ENCODE assay signal across 17 cellular contexts in genomic region chr2:121286506-121286905, GRCh38. TPM values are rescaled to one million over a fixed set of nuclear protein-coding genes. Genes with fewer than 3 reads are reported as not detected.
A peak's percentile ranks its signal among the peaks of the same experiment; 100 is the strongest.
DNase-seq lines count a peak whose midpoint lies in the region; ATAC-seq, FAIRE-seq and TF ChIP-seq lines count a peak whose summit lies in the region.
"Had no signal": no experiment of that assay in that cellular context is flagged by ENCODE, and none has a peak within 500 bp of the region (broad histone marks: within the 10 kb centered on the region; RNA-seq: fewer than 3 reads in every experiment).

No MANE protein-coding gene starts in this region.

- H3K23ac ChIP-seq in H1 (ENCODE audit: insufficient read length) = no peak overlapping the region

- H2BK120ac ChIP-seq in H1 (replicated peaks; ENCODE audit: low read depth, low read length) = no peak overlapping the region

- peaks cover 48% of the 10 kb centered on the region for H3K27me3 Mint-ChIP-seq in T-helper 1 cell treated with Interleukin-12 subunit alpha and Interleukin-12 subunit beta and Interleukin-4 antibody, amounts not matched to agents 30 μg/mL and 1 μg/mL, for 36 hours (ENCODE audit: low read depth)
- peaks cover 53% of the 10 kb centered on the region for H3K27me3 Mint-ChIP-seq in osteocyte (ENCODE audit: unreplicated experiment)

- no peak for TF ChIP-seq RAD21 in H1 (IDR thresholded peaks at IDR 0.05 in 1 of 2, conservative IDR thresholded peaks at IDR 0.05 in 1 of 2; ENCODE audit: low read depth in 2 of 2, low read length in 2 of 2)

- no peak for FAIRE-seq in H1 (lab: Jason Lieb, UNC)
- FAIRE-seq: GM12891, GM18507 had no signal

- H3K56ac ChIP-seq in H1 (replicated peaks; ENCODE audit: insufficient read length, low read depth, low read length) = no peak overlapping the region

- no peak overlapping the region for H3K18ac ChIP-seq in H1 (ENCODE audit: extremely low read depth, low read length)

- ATAC-seq in GM18519 (IDR thresholded peaks at IDR 0.05; ENCODE audit: low FRiP score, unreplicated experiment) (no peak), GM19328 (IDR thresholded peaks at IDR 0.05; ENCODE audit: unreplicated experiment) (no peak)

- no peaks in the 10 kb centered on the region for H3K79me2 ChIP-seq in H1 (ENCODE audit: control insufficient read depth in 1 of 2, insufficient read depth in 2 of 2, low read length in 2 of 2)

- H3K4me1 Mint-ChIP-seq in T-helper 1 cell treated with Interleukin-12 subunit alpha and Interleukin-12 subunit beta and Interleukin-4 antibody, amounts not matched to agents 30 μg/mL and 1 μg/mL, for 36 hours (ENCODE audit: low read depth) = peaks cover 2% of the 10 kb centered on the region
- H3K4me1 Mint-ChIP-seq in osteocyte (ENCODE audit: unreplicated experiment) = peaks cover 9% of the 10 kb centered on the region

- in situ Hi-C loops in KBM-7 (cut with MboI; ENCODE audit: low pct_unique_long_range_greater_than_20kb, low sequenced_read_pairs) = no loop called here

- H3K4me3 ChIP-seq in H1 (ENCODE audit: extremely low read depth in 1 of 4, insufficient read depth in 2 of 4, low read depth in 3 of 4, low read length in 4 of 4) = no peak overlapping the region
- H3K4me3 ChIP-seq: BLaER1 had no signal

- TF ChIP-seq POLR2A in H1 (IDR thresholded peaks at IDR 0.05; ENCODE audit: control extremely low read depth in 1 of 2, low read depth in 2 of 2, low read length in 2 of 2) = no peak

- peaks cover 11% of the 10 kb centered on the region; the same call in 1 of the 2 replicates for H3K23me2 ChIP-seq in H1 (ENCODE audit: low read depth, low read length)

- H3K14ac ChIP-seq in H1 (ENCODE audit: insufficient read length) = no peak overlapping the region

- H3K4me2 ChIP-seq in H1 (ENCODE audit: insufficient read depth in 1 of 2, low read depth in 2 of 2, low read length in 2 of 2) = no peak overlapping the region
- H3K4me2 ChIP-seq: BLaER1 had no signal

- H3K9ac ChIP-seq in H1 (replicated peaks in 1 of 4; ENCODE audit: extremely low read depth in 1 of 4, low read depth in 3 of 4, low read length in 3 of 4) = no peak overlapping the region
- H3K9ac ChIP-seq: BLaER1 had no signal

- peaks cover 7 to 37% (median 30%) of the 10 kb centered on the region in 4 experiments for H3K27me3 ChIP-seq in H1 (replicated peaks in 1 of 4; ENCODE audit: control insufficient read depth in 3 of 4, extremely low read depth in 1 of 4, insufficient read depth in 3 of 4, low read length in 3 of 4)

- TF ChIP-seq EP300 in H1 (IDR thresholded peaks at IDR 0.05; ENCODE audit: borderline replicate concordance in 1 of 2, low read depth in 2 of 2, low read length in 2 of 2) = no peak

- H3K4ac ChIP-seq in H1 (replicated peaks; ENCODE audit: insufficient read length, low read depth, low read length) = no peak overlapping the region

- POLR2A ChIA-PET in H1 (lab: Charles Lee; ENCODE audit: partially characterized antibody) = interaction anchor here (1.7 kb wide), 1 partner anchor 211 kb away, joined by 5 read pairs; no protein-coding TSS in a partner anchor

- no peak overlapping the region for H2AFZ ChIP-seq in H1 (ENCODE audit: low read length)

- no peak overlapping the region for H4K8ac ChIP-seq in H1 (ENCODE audit: extremely low read depth, insufficient read depth, low read length)

- peaks cover 0 to 3% (median 0%) of the 10 kb centered on the region in 4 experiments; a peak in 1 of 7 replicates for H3K4me1 ChIP-seq in H1 (replicated peaks in 1 of 4; ENCODE audit: control insufficient read depth in 3 of 4, insufficient read depth in 4 of 4, low read length in 3 of 4)

- H2BK12ac ChIP-seq in H1 (ENCODE audit: low read depth, low read length) = 0 out of 2 replicates have a peak overlapping the region, but pooled peaks have one; percentile 50

- H3K9me3 ChIP-seq in H1 (ENCODE audit: insufficient read depth in 2 of 2, low read depth in 1 of 2, low read length in 1 of 2) = no peaks in the 10 kb centered on the region

- no peak overlapping the region for H4K5ac ChIP-seq in H1 (ENCODE audit: insufficient read length, low read depth, low read length)

- 0 out of 2 replicates have a peak overlapping the region, but pooled peaks have one; percentile 24 for H2AK5ac ChIP-seq in H1 (ENCODE audit: low read depth, low read length)

- no peak overlapping the region for H2BK5ac ChIP-seq in H1 (ENCODE audit: low read depth, low read length)

- 85% methylated on average over 4 of the region's 4 CpGs; no CpG with 5 or more reads in 1 of the 2 experiments for WGBS in H1 (ENCODE audit: extremely low coverage in 1 of 2, insufficient coverage in 1 of 2, insufficient read length in 1 of 2, insufficient replicate concordance in 2 of 2, low coverage in 1 of 2, low lambda C conversion rate in 2 of 2, missing lambda C conversion rate in 1 of 2), 2 experiments

- no peak overlapping the region for H2BK15ac ChIP-seq in H1 (ENCODE audit: low read length)

- no peak overlapping the region for H3K27ac ChIP-seq in H1 (ENCODE audit: low read depth, low read length)
- H3K27ac ChIP-seq: BLaER1 had no signal

- H3K4me3 Mint-ChIP-seq in T-helper 1 cell treated with Interleukin-12 subunit alpha and Interleukin-12 subunit beta and Interleukin-4 antibody, amounts not matched to agents 30 μg/mL and 1 μg/mL, for 36 hours = peak overlapping the region; percentile 28
- no peak overlapping the region for H3K4me3 Mint-ChIP-seq in osteocyte (ENCODE audit: unreplicated experiment)

- no peaks in the 10 kb centered on the region for H3K9me3 Mint-ChIP-seq in T-helper 1 cell treated with Interleukin-12 subunit alpha and Interleukin-12 subunit beta and Interleukin-4 antibody, amounts not matched to agents 30 μg/mL and 1 μg/mL, for 36 hours
- H3K9me3 Mint-ChIP-seq in osteocyte (ENCODE audit: unreplicated experiment) = no peaks in the 10 kb centered on the region

- H3K36me3 Mint-ChIP-seq in T-helper 1 cell treated with Interleukin-12 subunit alpha and Interleukin-12 subunit beta and Interleukin-4 antibody, amounts not matched to agents 30 μg/mL and 1 μg/mL, for 36 hours (ENCODE audit: low read depth) = no peaks in the 10 kb centered on the region
- H3K36me3 Mint-ChIP-seq in osteocyte (ENCODE audit: unreplicated experiment) = no peaks in the 10 kb centered on the region

- no peak overlapping the region for H3K27ac Mint-ChIP-seq in T-helper 1 cell treated with Interleukin-12 subunit alpha and Interleukin-12 subunit beta and Interleukin-4 antibody, amounts not matched to agents 30 μg/mL and 1 μg/mL, for 36 hours
- no peak overlapping the region for H3K27ac Mint-ChIP-seq in osteocyte (ENCODE audit: unreplicated experiment)

- H4K20me1 ChIP-seq in H1 (replicated peaks in 1 of 2; ENCODE audit: control insufficient read depth in 1 of 2, insufficient read depth in 2 of 2, low read length in 2 of 2) = peaks cover 0 to 2% of the 10 kb centered on the region in 2 experiments
- H4K20me1 ChIP-seq: BLaER1 had no signal

- CTCF ChIA-PET in H1 (lab: Charles Lee; ENCODE audit: partially characterized antibody) = interaction anchor here (1.0 to 5.1 kb wide), 4 partner anchors 11 to 191 kb away, joined by 3 to 34 read pairs (median 4); no protein-coding TSS in a partner anchor

- H2BK20ac ChIP-seq in H1 (ENCODE audit: low read length) = no peak overlapping the region

- TF ChIP-seq CTCF in H1 (IDR thresholded peaks at IDR 0.05; ENCODE audit: control extremely low read depth in 1 of 3, insufficient read depth in 1 of 3, low read depth in 1 of 3, low read length in 3 of 3) (no peak), osteocyte (IDR thresholded peaks at IDR 0.05) (no peak)

- no peak overlapping the region for H4K91ac ChIP-seq in H1 (replicated peaks; ENCODE audit: insufficient read length, low read length)

- H3K79me1 ChIP-seq in H1 (ENCODE audit: low read depth, low read length) = no peaks in the 10 kb centered on the region; the same call in 1 of the 2 replicates

- no peak for DNase-seq in T-helper 1 cell
- peak; percentile 9 for DNase-seq in KBM-7
- no peak for DNase-seq in H1 (ENCODE audit: low read depth in 1 of 2, low spot score in 2 of 2)
- DNase-seq in osteocyte (ENCODE audit: extremely low spot score, unreplicated experiment) = peak; percentile 62
- no peak for DNase-seq in stimulated activated naive CD4-positive, alpha-beta T cell treated with Interleukin-2 at 50 U/mL for 16 hours (lab: John Stamatoyannopoulos, UW)
- DNase-seq: 8988T, GF-D8, GOT3, NCI-H1436 treated with DMSO at 0.1 percent for 48 hours, NCI-H2029 treated with DMSO at 0.1 percent for 48 hours, NCI-H748 treated with DMSO at 0.1 percent for 48 hours had no signal

- no peaks in the 10 kb centered on the region for H3K36me3 ChIP-seq in H1 (ENCODE audit: control insufficient read depth in 2 of 4, insufficient read depth in 4 of 4, low read length in 3 of 4)
- H3K36me3 ChIP-seq: BLaER1 had no signal

TF ChIP-seq in H1, 55 proteins besides CTCF, POLR2A, EP300 and RAD21:
- TF ChIP-seq EZH2 (IDR thresholded peaks at IDR 0.05; ENCODE audit: low read depth, low read length, severe bottlenecking) (no peak), KDM4A (IDR thresholded peaks at IDR 0.05; ENCODE audit: low read depth, low read length, severe bottlenecking) (no peak), RFX5 (IDR thresholded peaks at IDR 0.05; ENCODE audit: borderline replicate concordance, low read depth, low read length) (no peak), ASH2L (IDR thresholded peaks at IDR 0.05; ENCODE audit: low read length) (no peak), KDM5A (IDR thresholded peaks at IDR 0.05; ENCODE audit: low read length) (no peak), BACH1 (IDR thresholded peaks at IDR 0.05; ENCODE audit: low read length) (no peak), TAF1 (IDR thresholded peaks at IDR 0.05; ENCODE audit: low read depth, low read length) (no peak), CHD1 (IDR thresholded peaks at IDR 0.05; ENCODE audit: low read depth, low read length) (no peak), SAP30 (IDR thresholded peaks at IDR 0.05; ENCODE audit: insufficient read depth, insufficient replicate concordance, low read length) (no peak), CHD2 (IDR thresholded peaks at IDR 0.05; ENCODE audit: low read length) (no peak), ZNF274 (IDR thresholded peaks at IDR 0.05; ENCODE audit: borderline replicate concordance, extremely low read depth, low read length) (no peak)

RNA-seq across cellular contexts. Expression of gene TFCP2L1, which starts 1.5 kb away (rescaled TPM):
- total RNA-seq in H1 (2021; fragmentation: NEBNext Ultra II Directional; extraction: Animal tissue kit (Norgen Biotek cat#: 25700)) = 3.2 and 3.8 TPM in 2 replicates
- 1.5 and 4.0 TPM in 2 replicates for polyA plus RNA-seq in H1 (2011; rRNA removed)
- 2.2 TPM for polyA plus RNA-seq in H1 (2011; cell fraction: cytosol; rRNA removed)
- polyA plus RNA-seq in H1 (2011; cell fraction: nucleus; rRNA removed) = 3.4 TPM
- 0.93 to 1.4 TPM (median 1.0 TPM) in 4 replicates for polyA plus RNA-seq in H1 (2012, experiment 1 of 2)
- 0.24 TPM for polyA plus RNA-seq in H1 (2012, experiment 2 of 2)
- polyA plus RNA-seq in H1 (2013, experiment 1 of 2) = 1.6 TPM
- 1.5 TPM for polyA plus RNA-seq in H1 (2013, experiment 2 of 2)
- 2.9 and 7.2 TPM in 2 replicates for polyA minus RNA-seq in H1 (2011; rRNA and poly(A)+ RNA removed)
- polyA minus RNA-seq in H1 (2011; cell fraction: cytosol; rRNA and poly(A)+ RNA removed) = 1.7 TPM
- 1.00 TPM for polyA minus RNA-seq in H1 (2011; cell fraction: nucleus; rRNA and poly(A)+ RNA removed)
- not detected in 2 replicates for total RNA-seq in osteocyte

Comparison
In these comparisons a context has a peak if more than half of its experiments do, and no peak if none do; other contexts are left out.
1. DNase-seq: peak in KBM-7 (single experiment) and osteocyte (single experiment); none in T-helper 1 cell (0 of 5), H1 (0 of 2) and stimulated activated naive CD4-positive, alpha-beta T cell treated with Interleukin-2 at 50 U/mL for 16 hours (single experiment).